In genomic region chr2:75602724-75603342, GRCh38 we compare ENCODE assay signal across 17 cellular contexts. TPM values are rescaled to one million over a fixed set of nuclear protein-coding genes. Genes with fewer than 3 reads are reported as not detected.
A peak's percentile ranks its signal among the peaks of the same experiment; 100 is the strongest.
DNase-seq lines count a peak whose midpoint lies in the region; ATAC-seq and TF ChIP-seq lines count a peak whose summit lies in the region.
"Had no signal": no experiment of that assay in that cellular context is flagged by ENCODE, and none has a peak within 500 bp of the region (broad histone marks: within the 10 kb centered on the region; RNA-seq: fewer than 3 reads in every experiment).

No MANE protein-coding gene starts in this region.

- ATAC-seq in HG02970 (IDR thresholded peaks at IDR 0.05; ENCODE audit: low FRiP score, unreplicated experiment) = no peak
- ATAC-seq: GM12878, HepG2, natural killer cell had no signal

- peak overlapping the region; percentile 29 to 63 for H3K27ac ChIP-seq in breast epithelium
- H3K27ac ChIP-seq: BLaER1, suprapubic skin had no signal

- no peaks in the 10 kb centered on the region for H3K27me3 ChIP-seq in breast epithelium
- H3K27me3 ChIP-seq in kidney epithelial cell (ENCODE audit: control insufficient read depth, insufficient read depth, low read length) = no peaks in the 10 kb centered on the region
- H3K27me3 ChIP-seq: BLaER1 had no signal

- no peak overlapping the region for H3K4me3 ChIP-seq in breast epithelium
- H3K4me3 ChIP-seq in kidney epithelial cell (ENCODE audit: low read depth, low read length) = no peak overlapping the region
- H3K4me3 ChIP-seq: BLaER1, GM12878, suprapubic skin had no signal

- TF ChIP-seq CTCF in breast epithelium (IDR thresholded peaks at IDR 0.05) = no peak
- no peak for TF ChIP-seq CTCF in kidney epithelial cell (IDR thresholded peaks at IDR 0.05; ENCODE audit: insufficient read depth, low read length, poor library complexity, severe bottlenecking)

- no peak for TF ChIP-seq POLR2A in breast epithelium (IDR thresholded peaks at IDR 0.05)

- H3K36me3 ChIP-seq in breast epithelium (no peaks in the 10 kb centered on the region), kidney epithelial cell (ENCODE audit: control insufficient read depth, insufficient read depth, low read length) (no peaks in the 10 kb centered on the region)
- H3K36me3 ChIP-seq: BLaER1, suprapubic skin had no signal

- H3K4me1 ChIP-seq in breast epithelium = peaks cover 0 to 4% of the 10 kb centered on the region in 2 donors

- intact Hi-C loops in breast epithelium (cut with DNase I; ENCODE audit: low total_unique reads) = no loop called here

- peak; percentile 68 for DNase-seq in ACHN
- peak; percentile 60 for DNase-seq in HS-5 (ENCODE audit: low read depth)
- peak in 1 of 2 donors; percentile 80 for DNase-seq in breast epithelium (ENCODE audit: low spot score in 2 of 2)
- peak; percentile 81 for DNase-seq in kidney epithelial cell (ENCODE audit: low read depth)
- DNase-seq in T-helper 9 cell = no peak
- no peak for DNase-seq in DMS 273 treated with DMSO at 0.1 percent for 48 hours (lab: John Stamatoyannopoulos, UW)
- DNase-seq in cortex of kidney (lab: John Stamatoyannopoulos, UW) = no peak
- DNase-seq: activated CD4-positive, CD25-positive, alpha-beta regulatory T cell treated with anti-CD3 and anti-CD28 coated beads, Interleukin-2, amount 50 U/mL, for 72 hours; activated effector memory CD4-positive, alpha-beta T cell treated with Interleukin-2 at 50 U/mL for 16 hours; natural killer cell; NCI-H2107; stimulated activated CD4-positive, alpha-beta T cell treated with anti-CD3 and anti-CD28 coated beads, Interleukin-4, amount 100 ng/mL, for 1 hour had no signal

- no peaks in the 10 kb centered on the region for H3K9me3 ChIP-seq in breast epithelium
- H3K9me3 ChIP-seq: suprapubic skin had no signal

- in situ Hi-C loops in ACHN (cut with HindIII; ENCODE audit: low pct_ligation_motif_present, low pct_unique_long_range_greater_than_20kb, low sequenced_read_pairs) = no loop called here

RNA-seq across cellular contexts. Expression of gene EVA1A, which starts 42.1 kb away (rescaled TPM):
- total RNA-seq in breast epithelium (10 to 100 TPM in 1 of 3 donors, 1 to 10 TPM in 1, not detected in 1; 5.2 to 10.4 TPM), kidney epithelial cell (112 and 144 TPM in 2 replicates)
- total RNA-seq: natural killer cell had no signal

RNA-seq across cellular contexts. Expression of gene MRPL19, which starts 43.8 kb away (rescaled TPM):
- total RNA-seq in breast epithelium (10 to 100 TPM; 26.5 to 32.0 (median 28.5) TPM), kidney epithelial cell (56.8 and 64.2 TPM in 2 replicates)

Comparison
In these comparisons a context has a peak if more than half of its experiments do, and no peak if none do; other contexts are left out.
1. DNase-seq: peak in ACHN (single experiment), HS-5 (single experiment) and kidney epithelial cell (single experiment); none in T-helper 9 cell (single experiment), DMS 273 treated with DMSO at 0.1 percent for 48 hours (single experiment) and cortex of kidney (single experiment).